Comparison of ENCODE assay signal across 22 cellular contexts in the genomic region with DNA sequence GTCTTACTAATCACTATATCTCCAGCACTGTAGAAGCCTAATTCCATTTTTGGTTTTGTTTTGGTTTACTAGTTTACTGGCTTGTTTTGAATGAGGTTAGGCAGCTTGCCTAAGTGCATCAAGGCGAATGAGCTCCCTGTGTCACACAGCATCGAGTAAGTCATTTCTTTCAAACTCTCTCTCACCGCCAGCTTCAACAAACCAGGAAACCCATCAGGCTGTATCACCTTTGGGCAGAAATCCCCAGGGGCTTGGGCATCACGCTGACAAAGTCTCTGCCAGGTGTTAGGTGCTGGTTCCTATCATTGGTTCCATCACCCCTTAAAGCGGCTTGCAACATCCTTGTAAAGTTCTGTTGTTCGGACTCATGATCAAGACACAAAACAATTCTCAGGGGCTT.
A peak's percentile ranks its signal among the peaks of the same experiment; 100 is the strongest.
DNase-seq lines count a peak whose midpoint lies in the region; ATAC-seq, FAIRE-seq and TF ChIP-seq lines count a peak whose summit lies in the region.
"Had no signal": no experiment of that assay in that cellular context is flagged by ENCODE, and none has a peak within 500 bp of the region (broad histone marks: within the 10 kb centered on the region; RNA-seq: fewer than 3 reads in every experiment).

No MANE protein-coding gene starts in this region.

- no peak overlapping the region for H3K27ac ChIP-seq in kidney (ENCODE audit: low read depth in 2 of 2, low read length in 2 of 2)
- H3K27ac ChIP-seq: BLaER1 had no signal

- intact Hi-C loops in kidney (cut with DNase I), result no loop called here

- no peaks in the 10 kb centered on the region for H3K36me3 ChIP-seq in kidney (ENCODE audit: control insufficient read depth in 1 of 2, insufficient read depth in 2 of 2, low read length in 2 of 2)
- H3K36me3 ChIP-seq: BE2C, BLaER1 had no signal

- no peak overlapping the region for H3K9ac ChIP-seq in kidney (ENCODE audit: low read length in 2 of 2)
- H3K9ac ChIP-seq: BLaER1 had no signal

- H3K4me1 ChIP-seq in kidney (ENCODE audit: control insufficient read depth in 1 of 2, insufficient read depth in 1 of 2, low read depth in 1 of 2, low read length in 2 of 2), result peaks cover 0 to 3% of the 10 kb centered on the region in 2 donors
- H3K4me1 ChIP-seq: BE2C had no signal

- no peak overlapping the region for H3K4me3 ChIP-seq in kidney (ENCODE audit: low read length in 2 of 2)
- H3K4me3 ChIP-seq: BLaER1 had no signal

- FAIRE-seq in kidney (lab: Jason Lieb, UNC), result no peak
- FAIRE-seq: A204.1, GM12892, GM18507 had no signal

- TF ChIP-seq CTCF in kidney (IDR thresholded peaks at IDR 0.05; ENCODE audit: borderline replicate concordance, extremely low read depth, insufficient read depth), result no peak

- peak; percentile 44 for ATAC-seq in HG02610 (IDR thresholded peaks at IDR 0.05; ENCODE audit: unreplicated experiment)

- no peaks in the 10 kb centered on the region for H3K9me3 ChIP-seq in kidney (ENCODE audit: control insufficient read depth in 1 of 2, low read length in 2 of 2)
- H3K9me3 ChIP-seq: BE2C, BLaER1 had no signal

- DNase-seq in DMS79 treated with DMSO at 0.1 percent for 48 hours (lab: John Stamatoyannopoulos, UW) (peak; percentile 24), DMS79 (lab: John Stamatoyannopoulos, UW) (no peak), kidney (no peak), dermis blood vessel endothelial cell (no peak)
- DNase-seq: 8988T; ACHN; BE2C; C1 segment of cervical spinal cord; CD4-positive, alpha-beta memory T cell; CD4-positive, CD25-positive, alpha-beta regulatory T cell; CD8-positive, alpha-beta memory T cell; COR-L47; DMS 273 treated with DMSO at 0.1 percent for 48 hours; DMS53; DND-41; EL; GDM1 had no signal
